Comparison of ENCODE assay signal across 26 cellular contexts in genomic region chr2:16070648-16070971, GRCh38.
A peak's percentile ranks its signal among the peaks of the same experiment; 100 is the strongest.
DNase-seq lines count a peak whose midpoint lies in the region; ATAC-seq, FAIRE-seq and TF ChIP-seq lines count a peak whose summit lies in the region.
"Had no signal": no experiment of that assay in that cellular context is flagged by ENCODE, and none has a peak within 500 bp of the region (broad histone marks: within the 10 kb centered on the region; RNA-seq: fewer than 3 reads in every experiment).

No MANE protein-coding gene starts in this region.

- H3K9me3 ChIP-seq in HUES48 (ENCODE audit: control insufficient read depth, insufficient read depth, low read length) (no peaks in the 10 kb centered on the region), mesodermal cell (ENCODE audit: control insufficient read depth, low read length) (no peaks in the 10 kb centered on the region), small intestine (ENCODE audit: control insufficient read depth, low read depth) (no peaks in the 10 kb centered on the region)
- H3K9me3 ChIP-seq: mucosa of descending colon, Peyer's patch had no signal

- H3K9me3 Mint-ChIP-seq in brain = peaks cover 0 to 4% (median 2%) of the 10 kb centered on the region in 5 experiments
- H3K9me3 Mint-ChIP-seq: activated CD4-positive, alpha-beta T cell treated with anti-CD3 and anti-CD28 coated beads, Interleukin-2, amount 10 ng/mL, durations not matched to agents 24 days and 14 days; activated T-cell treated with anti-CD3 and anti-CD28 coated beads, Interleukin-2, amount 50 U/mL, for 24 hours; natural killer cell had no signal

- H3K9ac ChIP-seq in HUES48 (ENCODE audit: low read depth, low read length) = no peak overlapping the region

- H3K27ac Mint-ChIP-seq in brain = peak overlapping the region in 4 of 5 experiments; percentile 66 to 96 (median 82)
- H3K27ac Mint-ChIP-seq: activated CD4-positive, alpha-beta T cell treated with anti-CD3 and anti-CD28 coated beads, Interleukin-2, amount 10 ng/mL, durations not matched to agents 24 days and 14 days; activated naive CD8-positive, alpha-beta T cell; activated T-cell treated with anti-CD3 and anti-CD28 coated beads, Interleukin-2, amount 50 U/mL, for 24 hours; CD4-positive, alpha-beta memory T cell; natural killer cell had no signal

- H3K4me1 ChIP-seq in HUES48 (ENCODE audit: control insufficient read depth, insufficient read depth, low read length) = no peaks in the 10 kb centered on the region
- H3K4me1 ChIP-seq in mesodermal cell (ENCODE audit: control insufficient read depth, insufficient read depth, low read length, poor library complexity, severe bottlenecking) = peaks cover 18% of the 10 kb centered on the region
- no peaks in the 10 kb centered on the region for H3K4me1 ChIP-seq in small intestine (ENCODE audit: control insufficient read depth in 2 of 2, insufficient read depth in 1 of 2, low read depth in 1 of 2, low read length in 1 of 2)
- H3K4me1 ChIP-seq: Peyer's patch had no signal

- H3K36me3 Mint-ChIP-seq in brain = no peaks in the 10 kb centered on the region
- H3K36me3 Mint-ChIP-seq: activated naive CD8-positive, alpha-beta T cell; CD4-positive, alpha-beta memory T cell; natural killer cell had no signal

- H3K36me3 ChIP-seq in HUES48 (ENCODE audit: control insufficient read depth, insufficient read depth, low read length) = no peaks in the 10 kb centered on the region
- no peaks in the 10 kb centered on the region for H3K36me3 ChIP-seq in mesodermal cell (ENCODE audit: control insufficient read depth, insufficient read depth, low read length)
- H3K36me3 ChIP-seq in small intestine (ENCODE audit: control insufficient read depth in 2 of 2, insufficient read depth in 2 of 2, low read length in 2 of 2) = no peaks in the 10 kb centered on the region
- H3K36me3 ChIP-seq: Peyer's patch had no signal

- DNase-seq in NCI-H2029 treated with DMSO at 0.1 percent for 48 hours (lab: John Stamatoyannopoulos, UW) = no peak
- DNase-seq in islet precursor cell = no peak
- DNase-seq in small intestine = no peak
- DNase-seq: activated CD4-positive, alpha-beta T cell treated with anti-CD3 and anti-CD28 coated beads, Interleukin-2, amount 10 ng/mL, durations not matched to agents 24 days and 14 days; activated effector memory CD4-positive, alpha-beta T cell treated with anti-CD3 and anti-CD28 coated beads, Interleukin-2, amount 50 U/mL, for 16 hours; activated T-cell treated with anti-CD3 and anti-CD28 coated beads, Interleukin-2, amount 50 U/mL, for 24 hours; CD4-positive, alpha-beta memory T cell; EL; Karpas-422; kidney; mucosa of descending colon; natural killer cell; NCI-H1417 treated with DMSO at 0.1 percent for 48 hours; NCI-H2081 treated with DMSO at 0.1 percent for 48 hours; NCI-H226; Peyer's patch; SIG-M5; stimulated activated naive CD4-positive, alpha-beta T cell treated with Interleukin-2 at 50 U/mL for 16 hours had no signal

- no peak overlapping the region for H3K4me3 Mint-ChIP-seq in brain
- H3K4me3 Mint-ChIP-seq: activated CD4-positive, alpha-beta T cell treated with anti-CD3 and anti-CD28 coated beads, Interleukin-2, amount 10 ng/mL, durations not matched to agents 24 days and 14 days; activated naive CD8-positive, alpha-beta T cell; activated T-cell treated with anti-CD3 and anti-CD28 coated beads, Interleukin-2, amount 50 U/mL, for 24 hours; CD4-positive, alpha-beta memory T cell; natural killer cell had no signal

- WGBS in mesodermal cell (ENCODE audit: insufficient coverage in 2 of 2), 2 experiments = 89 to 96% methylated on average over 3 to 4 of the region's 6 CpGs
- WGBS in small intestine, 3 donors = 81 to 90% (median 85%) methylated on average over 6 of the region's 6 CpGs

- no peak for TF ChIP-seq CTCF in brain (conservative IDR thresholded peaks at IDR 0.05)

- no peak for ATAC-seq in GM18909 (IDR thresholded peaks at IDR 0.05; ENCODE audit: poor library complexity, unreplicated experiment)
- ATAC-seq: esophagus mucosa, GM12878, mucosa of descending colon, natural killer cell had no signal

- H3K27ac ChIP-seq in HUES48 (ENCODE audit: low read depth, low read length) (peak overlapping the region; percentile 34), mesodermal cell (ENCODE audit: low read depth, low read length, severe bottlenecking) (peak overlapping the region; percentile 89), temporal lobe (ENCODE audit: low read depth, low read length) (peak overlapping the region; percentile 98), small intestine (ENCODE audit: low read depth in 1 of 2, low read length in 1 of 2) (no peak overlapping the region)
- H3K27ac ChIP-seq: Peyer's patch had no signal

- peaks cover 4% of the 10 kb centered on the region for H3K27me3 Mint-ChIP-seq in brain
- H3K27me3 Mint-ChIP-seq: activated CD4-positive, alpha-beta T cell treated with anti-CD3 and anti-CD28 coated beads, Interleukin-2, amount 10 ng/mL, durations not matched to agents 24 days and 14 days; activated naive CD8-positive, alpha-beta T cell; activated T-cell treated with anti-CD3 and anti-CD28 coated beads, Interleukin-2, amount 50 U/mL, for 24 hours; CD4-positive, alpha-beta memory T cell had no signal

- no peak for FAIRE-seq in small intestine (lab: Jason Lieb, UNC)
- FAIRE-seq: GM12878, kidney had no signal

- no peak overlapping the region for H3K4me3 ChIP-seq in HUES48 (ENCODE audit: low read depth, low read length)
- H3K4me3 ChIP-seq in mesodermal cell (ENCODE audit: extremely low read depth, insufficient read depth, low read length, poor library complexity, severe bottlenecking) = no peak overlapping the region
- H3K4me3 ChIP-seq in small intestine (ENCODE audit: low read depth in 1 of 2, low read length in 2 of 2) = no peak overlapping the region
- H3K4me3 ChIP-seq: GM12878, mucosa of descending colon, Peyer's patch had no signal

- peaks cover 39% of the 10 kb centered on the region for H3K4me1 Mint-ChIP-seq in brain
- H3K4me1 Mint-ChIP-seq: activated CD4-positive, alpha-beta T cell treated with anti-CD3 and anti-CD28 coated beads, Interleukin-2, amount 10 ng/mL, durations not matched to agents 24 days and 14 days; CD4-positive, alpha-beta memory T cell; natural killer cell had no signal

- H3K27me3 ChIP-seq in HUES48 (ENCODE audit: control insufficient read depth, insufficient read depth, low read length) (no peaks in the 10 kb centered on the region), small intestine (ENCODE audit: control insufficient read depth in 2 of 2, insufficient read depth in 2 of 2, low read length in 2 of 2) (no peaks in the 10 kb centered on the region)
- H3K27me3 ChIP-seq: Peyer's patch had no signal

Comparison
In these comparisons a context has a peak if more than half of its experiments do, and no peak if none do; other contexts are left out.
1. H3K27ac ChIP-seq: peak in HUES48 (single experiment), mesodermal cell (single experiment) and temporal lobe (single experiment); none in small intestine (0 of 2).